ENCODE assay signal across 25 cellular contexts in the genomic region with DNA sequence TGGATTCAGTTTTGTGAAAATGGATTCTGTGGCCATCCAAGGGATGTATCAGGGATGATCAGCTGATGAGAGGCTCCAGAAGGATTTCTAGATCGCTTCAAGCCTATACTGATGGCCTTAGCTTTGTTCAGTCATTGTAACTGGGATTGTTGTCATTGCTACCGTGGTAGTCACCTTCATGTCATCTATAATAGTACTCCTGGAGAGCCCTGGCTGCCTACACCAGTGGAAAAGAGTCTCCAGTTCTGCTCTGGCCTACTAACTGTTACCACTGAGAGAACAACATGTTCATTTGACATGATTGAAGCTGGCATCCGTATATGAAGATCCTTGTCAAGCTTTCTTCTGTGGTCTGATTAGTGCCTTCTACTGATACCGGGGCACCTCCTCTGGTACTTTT.
"Had no signal": no experiment of that assay in that cellular context is flagged by ENCODE, and none has a peak within 500 bp of the region (broad histone marks: within the 10 kb centered on the region; RNA-seq: fewer than 3 reads in every experiment).

No MANE protein-coding gene starts in this region.

- H3K27me3 ChIP-seq: neural progenitor cell, pancreas, right lobe of liver, sigmoid colon, stomach, thyroid gland, tibial nerve, upper lobe of left lung had no signal

- H3K9me3 Mint-ChIP-seq: stimulated activated naive CD8-positive, alpha-beta T cell treated with anti-CD3 and anti-CD28 coated beads, Interleukin-15, Interleukin-2, amounts not matched to agents 100 ng/mL and 50 ng/mL, for 24 hours had no signal

- H3K4me1 Mint-ChIP-seq: naive B cell; naive thymus-derived CD8-positive, alpha-beta T cell; neural progenitor cell; stimulated activated effector memory CD8-positive, alpha-beta T cell treated with anti-CD3 and anti-CD28 coated beads, Interleukin-12 subunit alpha, Interleukin-12 subunit beta, amount 100 ng/mL, for 72 hours; stimulated activated naive B cell treated with anti-CD40 and anti-IgM and Interleukin-4, amounts not matched to agents 10 μg/mL and 1 μg/mL and 100 μg/mL, for 72 hours had no signal

- H3K4me3 ChIP-seq: neural progenitor cell, pancreas, prostate gland, right lobe of liver, sigmoid colon, stomach, thoracic aorta, thyroid gland, tibial nerve, upper lobe of left lung had no signal

- ATAC-seq: naive thymus-derived CD8-positive, alpha-beta T cell; natural killer cell treated with Interleukin-12 subunit alpha and Interleukin-12 subunit beta and Interleukin-15 and Interleukin-18, amount 100 ng/mL, for 72 hours; pancreas; right cardiac atrium; right lobe of liver; stimulated activated effector memory CD8-positive, alpha-beta T cell treated with anti-CD3 and anti-CD28 coated beads, Interleukin-12 subunit alpha, Interleukin-12 subunit beta, amount 100 ng/mL, for 72 hours; stimulated activated naive B cell treated with anti-CD40 and anti-IgM and Interleukin-4, amounts not matched to agents 10 μg/mL and 1 μg/mL and 100 μg/mL, for 72 hours had no signal

- H3K27ac Mint-ChIP-seq: naive B cell; naive thymus-derived CD8-positive, alpha-beta T cell; natural killer cell treated with Interleukin-12 subunit alpha and Interleukin-12 subunit beta and Interleukin-15 and Interleukin-18, amount 100 ng/mL, for 72 hours; neural progenitor cell; stimulated activated effector memory CD8-positive, alpha-beta T cell treated with anti-CD3 and anti-CD28 coated beads, Interleukin-12 subunit alpha, Interleukin-12 subunit beta, amount 100 ng/mL, for 72 hours; stimulated activated naive B cell treated with anti-CD40 and anti-IgM and Interleukin-4, amounts not matched to agents 10 μg/mL and 1 μg/mL and 100 μg/mL, for 72 hours; stimulated activated naive CD8-positive, alpha-beta T cell treated with anti-CD3 and anti-CD28 coated beads, Interleukin-15, Interleukin-2, amounts not matched to agents 100 ng/mL and 50 ng/mL, for 24 hours had no signal

- H3K4me3 Mint-ChIP-seq: naive B cell; naive thymus-derived CD8-positive, alpha-beta T cell; natural killer cell treated with Interleukin-12 subunit alpha and Interleukin-12 subunit beta and Interleukin-15 and Interleukin-18, amount 100 ng/mL, for 72 hours; neural progenitor cell; stimulated activated effector memory CD8-positive, alpha-beta T cell treated with anti-CD3 and anti-CD28 coated beads, Interleukin-12 subunit alpha, Interleukin-12 subunit beta, amount 100 ng/mL, for 72 hours; stimulated activated naive B cell treated with anti-CD40 and anti-IgM and Interleukin-4, amounts not matched to agents 10 μg/mL and 1 μg/mL and 100 μg/mL, for 72 hours; stimulated activated naive CD8-positive, alpha-beta T cell treated with anti-CD3 and anti-CD28 coated beads, Interleukin-15, Interleukin-2, amounts not matched to agents 100 ng/mL and 50 ng/mL, for 24 hours had no signal

- H3K36me3 ChIP-seq: neural progenitor cell, prostate gland, right lobe of liver, thoracic aorta, thyroid gland had no signal

- H3K9me3 ChIP-seq: pancreas, prostate gland, right lobe of liver, sigmoid colon, thoracic aorta, thyroid gland had no signal

- H3K27ac ChIP-seq: neural progenitor cell, pancreas, prostate gland, right lobe of liver, sigmoid colon, stomach, thoracic aorta, thyroid gland, tibial nerve, upper lobe of left lung had no signal

- H3K27me3 Mint-ChIP-seq: naive B cell; stimulated activated naive CD8-positive, alpha-beta T cell treated with anti-CD3 and anti-CD28 coated beads, Interleukin-15, Interleukin-2, amounts not matched to agents 100 ng/mL and 50 ng/mL, for 24 hours had no signal

- H3K4me1 ChIP-seq: pancreas, prostate gland, right lobe of liver, sigmoid colon, stomach, thyroid gland, tibial nerve, upper lobe of left lung had no signal

- DNase-seq: naive B cell; naive thymus-derived CD8-positive, alpha-beta T cell; occipital lobe; pancreas; right cardiac atrium; right lobe of liver; sigmoid colon; small intestine; stimulated activated CD4-positive, alpha-beta T cell treated with anti-CD3 and anti-CD28 coated beads, Interleukin-15, amount 100 ng/mL, for 24 hours; stimulated activated CD4-positive, alpha-beta T cell treated with anti-CD3 and anti-CD28 coated beads, Interleukin-2, amount 100 ng/mL, for 24 hours; stimulated activated CD4-positive, alpha-beta T cell treated with anti-CD3 and anti-CD28 coated beads, Interleukin-2, amount 100 ng/mL, for 48 hours; stimulated activated CD4-positive, alpha-beta T cell treated with anti-CD3 and anti-CD28 coated beads, Interleukin-4, amount 100 ng/mL, for 24 hours; stimulated activated naive B cell treated with anti-CD40 and anti-IgM and Interleukin-4, amounts not matched to agents 10 μg/mL and 1 μg/mL and 100 μg/mL, for 72 hours; stimulated activated naive CD4-positive, alpha-beta T cell treated with Interleukin-2 at 50 U/mL for 16 hours; stomach; thyroid gland; trophoblast cell; upper lobe of left lung had no signal
